ENCODE assay signal across 2 cellular contexts in the genomic region with DNA sequence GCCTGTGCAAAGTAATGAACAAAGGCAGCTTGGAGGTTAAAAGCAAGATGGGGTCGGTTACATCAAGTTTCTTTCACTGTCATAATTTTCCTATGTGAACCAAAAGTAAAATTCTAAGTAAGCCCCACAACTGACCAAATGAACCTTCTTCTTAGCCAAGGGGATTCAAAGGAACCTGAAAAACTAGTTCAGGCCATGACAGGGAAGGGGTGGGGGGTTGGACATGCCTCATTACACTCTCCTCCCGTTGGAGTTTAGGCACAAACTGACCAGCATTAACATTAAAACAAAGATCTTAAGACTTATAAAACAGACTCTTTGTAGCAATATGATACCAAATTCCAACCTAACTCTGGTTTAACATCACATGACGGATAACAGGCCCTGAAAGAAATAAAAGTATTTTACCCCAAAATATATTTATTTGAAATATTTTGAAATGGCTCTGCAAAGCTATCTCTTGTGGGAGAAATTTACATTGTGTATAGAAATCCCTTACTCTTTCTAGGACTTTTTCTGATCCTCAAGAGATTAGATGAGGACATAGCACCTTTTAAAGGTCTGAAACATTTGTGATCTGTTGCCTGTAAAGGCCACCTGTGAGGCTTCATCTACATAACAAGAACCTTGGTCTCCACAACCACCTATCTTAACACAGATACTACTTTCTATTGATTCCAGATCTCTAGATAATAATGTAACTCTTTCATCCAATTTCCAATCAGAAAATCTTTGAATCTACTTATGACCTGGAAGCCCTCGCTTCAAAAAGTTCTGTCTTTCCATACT.
TF ChIP-seq lines count a peak whose summit lies in the region.

No MANE protein-coding gene starts in this region.

TF ChIP-seq in GM23338, 12 proteins besides CTCF, POLR2A, EP300 and RAD21:
- no peak for TF ChIP-seq ZNF331 (CRISPR knock-in tag; IDR thresholded peaks at IDR 0.05; ENCODE audit: low read depth)
- TF ChIP-seq, protein P1, sequence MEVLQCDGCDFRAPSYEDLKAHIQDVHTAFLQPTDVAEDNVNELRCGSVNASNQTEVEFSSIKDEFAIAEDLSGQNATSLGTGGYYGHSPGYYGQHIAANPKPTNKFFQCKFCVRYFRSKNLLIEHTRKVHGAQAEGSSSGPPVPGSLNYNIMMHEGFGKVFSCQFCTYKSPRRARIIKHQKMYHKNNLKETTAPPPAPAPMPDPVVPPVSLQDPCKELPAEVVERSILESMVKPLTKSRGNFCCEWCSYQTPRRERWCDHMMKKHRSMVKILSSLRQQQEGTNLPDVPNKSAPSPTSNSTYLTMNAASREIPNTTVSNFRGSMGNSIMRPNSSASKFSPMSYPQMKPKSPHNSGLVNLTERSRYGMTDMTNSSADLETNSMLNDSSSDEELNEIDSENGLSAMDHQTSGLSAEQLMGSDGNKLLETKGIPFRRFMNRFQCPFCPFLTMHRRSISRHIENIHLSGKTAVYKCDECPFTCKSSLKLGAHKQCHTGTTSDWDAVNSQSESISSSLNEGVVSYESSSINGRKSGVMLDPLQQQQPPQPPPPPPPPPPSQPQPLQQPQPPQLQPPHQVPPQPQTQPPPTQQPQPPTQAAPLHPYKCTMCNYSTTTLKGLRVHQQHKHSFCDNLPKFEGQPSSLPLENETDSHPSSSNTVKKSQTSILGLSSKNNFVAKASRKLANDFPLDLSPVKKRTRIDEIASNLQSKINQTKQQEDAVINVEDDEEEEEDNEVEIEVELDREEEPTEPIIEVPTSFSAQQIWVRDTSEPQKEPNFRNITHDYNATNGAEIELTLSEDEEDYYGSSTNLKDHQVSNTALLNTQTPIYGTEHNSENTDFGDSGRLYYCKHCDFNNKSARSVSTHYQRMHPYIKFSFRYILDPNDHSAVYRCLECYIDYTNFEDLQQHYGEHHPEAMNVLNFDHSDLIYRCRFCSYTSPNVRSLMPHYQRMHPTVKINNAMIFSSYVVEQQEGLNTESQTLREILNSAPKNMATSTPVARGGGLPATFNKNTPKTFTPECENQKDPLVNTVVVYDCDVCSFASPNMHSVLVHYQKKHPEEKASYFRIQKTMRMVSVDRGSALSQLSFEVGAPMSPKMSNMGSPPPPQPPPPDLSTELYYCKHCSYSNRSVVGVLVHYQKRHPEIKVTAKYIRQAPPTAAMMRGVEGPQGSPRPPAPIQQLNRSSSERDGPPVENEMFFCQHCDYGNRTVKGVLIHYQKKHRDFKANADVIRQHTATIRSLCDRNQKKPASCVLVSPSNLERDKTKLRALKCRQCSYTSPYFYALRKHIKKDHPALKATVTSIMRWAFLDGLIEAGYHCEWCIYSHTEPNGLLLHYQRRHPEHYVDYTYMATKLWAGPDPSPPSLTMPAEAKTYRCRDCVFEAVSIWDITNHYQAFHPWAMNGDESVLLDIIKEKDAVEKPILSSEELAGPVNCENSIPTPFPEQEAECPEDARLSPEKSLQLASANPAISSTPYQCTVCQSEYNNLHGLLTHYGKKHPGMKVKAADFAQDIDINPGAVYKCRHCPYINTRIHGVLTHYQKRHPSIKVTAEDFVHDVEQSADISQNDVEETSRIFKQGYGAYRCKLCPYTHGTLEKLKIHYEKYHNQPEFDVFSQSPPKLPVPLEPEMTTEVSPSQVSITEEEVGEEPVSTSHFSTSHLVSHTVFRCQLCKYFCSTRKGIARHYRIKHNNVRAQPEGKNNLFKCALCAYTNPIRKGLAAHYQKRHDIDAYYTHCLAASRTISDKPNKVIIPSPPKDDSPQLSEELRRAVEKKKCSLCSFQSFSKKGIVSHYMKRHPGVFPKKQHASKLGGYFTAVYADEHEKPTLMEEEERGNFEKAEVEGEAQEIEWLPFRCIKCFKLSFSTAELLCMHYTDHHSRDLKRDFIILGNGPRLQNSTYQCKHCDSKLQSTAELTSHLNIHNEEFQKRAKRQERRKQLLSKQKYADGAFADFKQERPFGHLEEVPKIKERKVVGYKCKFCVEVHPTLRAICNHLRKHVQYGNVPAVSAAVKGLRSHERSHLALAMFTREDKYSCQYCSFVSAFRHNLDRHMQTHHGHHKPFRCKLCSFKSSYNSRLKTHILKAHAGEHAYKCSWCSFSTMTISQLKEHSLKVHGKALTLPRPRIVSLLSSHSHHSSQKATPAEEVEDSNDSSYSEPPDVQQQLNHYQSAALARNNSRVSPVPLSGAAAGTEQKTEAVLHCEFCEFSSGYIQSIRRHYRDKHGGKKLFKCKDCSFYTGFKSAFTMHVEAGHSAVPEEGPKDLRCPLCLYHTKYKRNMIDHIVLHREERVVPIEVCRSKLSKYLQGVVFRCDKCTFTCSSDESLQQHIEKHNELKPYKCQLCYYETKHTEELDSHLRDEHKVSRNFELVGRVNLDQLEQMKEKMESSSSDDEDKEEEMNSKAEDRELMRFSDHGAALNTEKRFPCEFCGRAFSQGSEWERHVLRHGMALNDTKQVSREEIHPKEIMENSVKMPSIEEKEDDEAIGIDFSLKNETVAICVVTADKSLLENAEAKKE (CRISPR knock-in tag; IDR thresholded peaks at IDR 0.05), result peak; percentile 55

TF ChIP-seq in H1, 55 proteins besides CTCF, POLR2A, EP300 and RAD21:
- peak; percentile 67 for TF ChIP-seq ASH2L (IDR thresholded peaks at IDR 0.05; ENCODE audit: low read length)
- TF ChIP-seq PHF8 (conservative IDR thresholded peaks at IDR 0.05; ENCODE audit: low read depth, low read length), result no peak
- TF ChIP-seq SP1 (IDR thresholded peaks at IDR 0.05; ENCODE audit: low read depth, low read length), result peak; percentile 74; the same call in 1 of the 2 replicates
